In genomic region chr4:169272265-169272886, GRCh38 we compare ENCODE assay signal across 8 cellular contexts. TPM values are rescaled to one million over a fixed set of nuclear protein-coding genes. Genes with fewer than 3 reads are reported as not detected.
DNase-seq lines count a peak whose midpoint lies in the region; ATAC-seq and TF ChIP-seq lines count a peak whose summit lies in the region.

No MANE protein-coding gene starts in this region.

- peaks cover 29% of the 10 kb centered on the region for H3K4me1 ChIP-seq in SJSA1 (replicated peaks)
- H3K4me1 ChIP-seq in iPS-20b (ENCODE audit: insufficient read depth, low read length) = peaks cover 32% of the 10 kb centered on the region

- TF ChIP-seq CTCF in AG10803 (conservative IDR thresholded peaks at IDR 0.05; ENCODE audit: low read length) = no peak

- H3K27ac ChIP-seq in SJSA1 (peak overlapping the region; percentile 76), iPS-20b (ENCODE audit: low read length) (no peak overlapping the region)

- H3K4me3 ChIP-seq in AG10803 (ENCODE audit: low read length) (peak overlapping the region; percentile 77), SJSA1 (peak overlapping the region; percentile 85), iPS-20b (ENCODE audit: low read length) (peak overlapping the region; percentile 91; the same call in 1 of the 2 replicates)

- peaks cover 24% of the 10 kb centered on the region for H3K36me3 ChIP-seq in SJSA1
- H3K36me3 ChIP-seq in iPS-20b (ENCODE audit: insufficient read depth, low read depth, low read length) = no peaks in the 10 kb centered on the region

- 0 out of 2 replicates have a peak, but pooled peaks cover 2% of the 10 kb centered on the region for H3K9me3 ChIP-seq in SJSA1 (replicated peaks)
- no peaks in the 10 kb centered on the region for H3K9me3 ChIP-seq in iPS-20b (ENCODE audit: insufficient read depth, low read depth, low read length)

- ATAC-seq in GM21367 (IDR thresholded peaks at IDR 0.05; ENCODE audit: unreplicated experiment) (peak; percentile 28), GM21423 (IDR thresholded peaks at IDR 0.05; ENCODE audit: unreplicated experiment) (no peak), left lobe of liver (no peak)

- DNase-seq in AG10803 (ENCODE audit: low read depth) = peak; percentile 91
- peak in 1 of 2 experiments; percentile 61 for DNase-seq in SJSA1 (ENCODE audit: low read depth in 1 of 2, low spot score in 2 of 2)
- DNase-seq in NCI-H526 (lab: John Stamatoyannopoulos, UW) = no peak
- DNase-seq in NCI-H146 (lab: John Stamatoyannopoulos, UW) = no peak
- DNase-seq in left lobe of liver (ENCODE audit: low spot score) = no peak

- H3K27me3 ChIP-seq in SJSA1 (replicated peaks) (no peaks in the 10 kb centered on the region), iPS-20b (ENCODE audit: insufficient read depth, low read length) (peaks cover 13% of the 10 kb centered on the region)

- no peak overlapping the region for H3K9ac ChIP-seq in iPS-20b (ENCODE audit: low read depth, low read length)

RNA-seq across cellular contexts. Expression of gene SH3RF1, which starts 1.6 kb away (rescaled TPM):
- total RNA-seq in SJSA1 (2014; rRNA removed; shearing (Covaris generic)) = 9.0 and 14.1 TPM in 2 replicates
- total RNA-seq in left lobe of liver = 7.2 TPM
